In the genomic region with DNA sequence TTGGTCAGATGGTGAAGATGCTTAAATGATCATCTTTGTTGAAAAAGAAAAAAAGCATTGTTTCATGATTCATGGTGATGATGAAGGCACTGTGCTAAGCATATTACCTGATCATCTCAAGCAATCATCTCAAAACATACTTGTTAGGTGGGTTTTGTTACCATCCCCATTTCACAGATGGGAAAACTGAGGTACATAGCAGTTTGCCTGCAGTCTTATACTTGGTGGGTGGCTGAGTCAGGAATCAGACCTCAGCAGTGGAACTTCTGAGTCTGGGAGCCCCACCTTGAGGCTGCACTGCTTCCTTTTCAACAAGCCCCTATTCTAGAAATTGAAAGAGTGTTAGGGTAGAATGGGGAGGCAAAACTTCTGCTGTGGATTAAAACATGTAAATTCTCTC, we compare ENCODE assay signal across 4 cellular contexts.
TF ChIP-seq lines count a peak whose summit lies in the region.

No MANE protein-coding gene starts in this region.

TF ChIP-seq in A549, 52 proteins besides CTCF, POLR2A, EP300 and RAD21:
- peak; percentile 92; the same call in 1 of the 2 replicates for TF ChIP-seq KDM1A (IDR thresholded peaks at IDR 0.05; ENCODE audit: low read depth)
- no peak for TF ChIP-seq EHF (CRISPR knock-in tag; IDR thresholded peaks at IDR 0.05)
- peak; percentile 94; the same call in 1 of the 2 replicates for TF ChIP-seq HDAC2 (IDR thresholded peaks at IDR 0.05)
- no peak for TF ChIP-seq SMC3 (IDR thresholded peaks at IDR 0.05)
- peak; percentile 87; the same call in 1 of the 2 replicates for TF ChIP-seq CHD4 (IDR thresholded peaks at IDR 0.05; ENCODE audit: borderline replicate concordance)
- TF ChIP-seq CHD2 (IDR thresholded peaks at IDR 0.05; ENCODE audit: low read length, partially characterized antibody): no peak
- TF ChIP-seq FOSL2 (IDR thresholded peaks at IDR 0.05): no peak
- no peak for TF ChIP-seq FOSL2 (CRISPR knock-in tag; IDR thresholded peaks at IDR 0.05)

TF ChIP-seq in IMR-90, 13 proteins besides CTCF, POLR2A, EP300 and RAD21:
- TF ChIP-seq NFE2L2 (IDR thresholded peaks at IDR 0.05; ENCODE audit: low read depth, low read length) (no peak), FOS (IDR thresholded peaks at IDR 0.05; ENCODE audit: low read depth, low read length) (no peak), RCOR1 (IDR thresholded peaks at IDR 0.05; ENCODE audit: insufficient replicate concordance, low read length) (peak; percentile 18), BHLHE40 (IDR thresholded peaks at IDR 0.05; ENCODE audit: low read depth, low read length) (no peak), MAFK (IDR thresholded peaks at IDR 0.05; ENCODE audit: low read depth, low read length) (no peak), MXI1 (IDR thresholded peaks at IDR 0.05; ENCODE audit: borderline replicate concordance, low read depth, low read length) (no peak)
- TF ChIP-seq, protein P1, sequence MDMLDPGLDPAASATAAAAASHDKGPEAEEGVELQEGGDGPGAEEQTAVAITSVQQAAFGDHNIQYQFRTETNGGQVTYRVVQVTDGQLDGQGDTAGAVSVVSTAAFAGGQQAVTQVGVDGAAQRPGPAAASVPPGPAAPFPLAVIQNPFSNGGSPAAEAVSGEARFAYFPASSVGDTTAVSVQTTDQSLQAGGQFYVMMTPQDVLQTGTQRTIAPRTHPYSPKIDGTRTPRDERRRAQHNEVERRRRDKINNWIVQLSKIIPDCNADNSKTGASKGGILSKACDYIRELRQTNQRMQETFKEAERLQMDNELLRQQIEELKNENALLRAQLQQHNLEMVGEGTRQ (IDR thresholded peaks at IDR 0.05; ENCODE audit: low read depth, low read length): no peak

TF ChIP-seq in K562, 482 proteins besides CTCF, POLR2A, EP300 and RAD21:
- TF ChIP-seq, protein P2, sequence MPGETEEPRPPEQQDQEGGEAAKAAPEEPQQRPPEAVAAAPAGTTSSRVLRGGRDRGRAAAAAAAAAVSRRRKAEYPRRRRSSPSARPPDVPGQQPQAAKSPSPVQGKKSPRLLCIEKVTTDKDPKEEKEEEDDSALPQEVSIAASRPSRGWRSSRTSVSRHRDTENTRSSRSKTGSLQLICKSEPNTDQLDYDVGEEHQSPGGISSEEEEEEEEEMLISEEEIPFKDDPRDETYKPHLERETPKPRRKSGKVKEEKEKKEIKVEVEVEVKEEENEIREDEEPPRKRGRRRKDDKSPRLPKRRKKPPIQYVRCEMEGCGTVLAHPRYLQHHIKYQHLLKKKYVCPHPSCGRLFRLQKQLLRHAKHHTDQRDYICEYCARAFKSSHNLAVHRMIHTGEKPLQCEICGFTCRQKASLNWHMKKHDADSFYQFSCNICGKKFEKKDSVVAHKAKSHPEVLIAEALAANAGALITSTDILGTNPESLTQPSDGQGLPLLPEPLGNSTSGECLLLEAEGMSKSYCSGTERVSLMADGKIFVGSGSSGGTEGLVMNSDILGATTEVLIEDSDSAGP (CRISPR knock-in tag; IDR thresholded peaks at IDR 0.05): no peak
- TF ChIP-seq, protein P3, sequence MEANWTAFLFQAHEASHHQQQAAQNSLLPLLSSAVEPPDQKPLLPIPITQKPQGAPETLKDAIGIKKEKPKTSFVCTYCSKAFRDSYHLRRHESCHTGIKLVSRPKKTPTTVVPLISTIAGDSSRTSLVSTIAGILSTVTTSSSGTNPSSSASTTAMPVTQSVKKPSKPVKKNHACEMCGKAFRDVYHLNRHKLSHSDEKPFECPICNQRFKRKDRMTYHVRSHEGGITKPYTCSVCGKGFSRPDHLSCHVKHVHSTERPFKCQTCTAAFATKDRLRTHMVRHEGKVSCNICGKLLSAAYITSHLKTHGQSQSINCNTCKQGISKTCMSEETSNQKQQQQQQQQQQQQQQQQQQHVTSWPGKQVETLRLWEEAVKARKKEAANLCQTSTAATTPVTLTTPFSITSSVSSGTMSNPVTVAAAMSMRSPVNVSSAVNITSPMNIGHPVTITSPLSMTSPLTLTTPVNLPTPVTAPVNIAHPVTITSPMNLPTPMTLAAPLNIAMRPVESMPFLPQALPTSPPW (CRISPR knock-in tag; IDR thresholded peaks at IDR 0.05): no peak
- TF ChIP-seq ZNF76 (CRISPR knock-in tag; IDR thresholded peaks at IDR 0.05; ENCODE audit: borderline replicate concordance) (no peak), RBM25 (IDR thresholded peaks at IDR 0.05; ENCODE audit: low read depth, low read length, severe bottlenecking) (peak; percentile 69), KDM1A (IDR thresholded peaks at IDR 0.05) (peak in 1 of 2 experiments; percentile 22; a peak in 1 of 4 replicates), BCOR (IDR thresholded peaks at IDR 0.05) (peak; percentile 40; the same call in 1 of the 2 replicates)

TF ChIP-seq in H1, 55 proteins besides CTCF, POLR2A, EP300 and RAD21:
- TF ChIP-seq KDM1A (IDR thresholded peaks at IDR 0.05; ENCODE audit: borderline replicate concordance, low read length): peak; percentile 74
- TF ChIP-seq SIN3A (conservative IDR thresholded peaks at IDR 0.05 in 1 of 2, IDR thresholded peaks at IDR 0.05 in 1 of 2; ENCODE audit: low read depth in 1 of 2, low read length in 2 of 2): no peak
